8 cellular contexts compared by ENCODE assay signal in the genomic region with DNA sequence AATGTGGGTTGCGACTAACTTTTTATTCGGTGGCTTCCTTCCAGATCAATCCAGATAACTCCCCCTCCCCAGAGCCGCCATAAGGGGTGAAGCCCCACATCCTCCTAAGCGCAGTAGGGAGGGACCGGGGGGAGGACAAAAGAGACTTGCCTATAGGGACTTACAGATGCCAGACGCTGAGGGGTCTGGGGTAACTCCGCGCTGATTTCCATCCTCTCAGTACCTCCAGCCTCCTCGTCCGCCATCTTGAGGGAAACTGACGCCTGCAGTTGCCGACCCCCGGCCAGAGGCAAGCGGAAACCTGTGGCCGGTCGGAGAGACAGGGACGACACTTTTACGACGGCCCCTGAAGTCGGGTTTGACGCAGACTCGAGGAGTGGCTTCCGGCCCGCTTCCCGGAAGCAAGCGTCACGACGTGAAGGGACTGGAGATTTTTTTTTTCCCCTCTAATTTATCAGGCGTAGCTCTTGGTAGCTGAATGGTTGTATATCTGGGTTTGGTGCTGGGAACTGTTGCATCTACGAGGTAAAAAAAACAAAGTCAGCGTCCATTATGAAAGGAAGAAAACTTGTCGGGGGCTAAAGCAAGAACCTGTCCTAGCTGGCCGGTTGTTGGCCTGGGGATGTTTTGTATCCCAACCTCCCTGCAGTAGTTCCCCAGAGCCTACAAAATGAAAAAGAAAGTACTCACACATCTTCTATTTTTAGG. TPM values are rescaled to one million over a fixed set of nuclear protein-coding genes. Genes with fewer than 3 reads are reported as not detected.
DNase-seq lines count a peak whose midpoint lies in the region; ATAC-seq, FAIRE-seq and TF ChIP-seq lines count a peak whose summit lies in the region.

A gene (minus strand): TSS at position 261 of the 708 bp plus-strand sequence. CDS start 16 bp downstream, at position 245.

- CTCF ChIA-PET in OCI-LY7 (lab: Charles Lee; ENCODE audit: unreplicated experiment): no interaction called here
- CTCF ChIA-PET in endothelial cell of umbilical vein (lab: Charles Lee): interaction anchor here (0.7 to 1.1 kb wide), 6 partner anchors 50 to 270 kb away, joined by 3 to 4 read pairs (median 4); no protein-coding TSS in a partner anchor

- no peaks in the 10 kb centered on the region for H4K20me1 ChIP-seq in OCI-LY7 (ENCODE audit: insufficient read depth, low read length)
- H4K20me1 ChIP-seq in endothelial cell of umbilical vein (replicated peaks; ENCODE audit: control insufficient read depth, extremely low read depth, insufficient read depth, low read length): no peaks in the 10 kb centered on the region

- POLR2A ChIA-PET in OCI-LY7 (lab: Charles Lee) (interaction anchor here (0.6 to 1.5 kb wide), 8 partner anchors 9 to 1816 kb away, joined by 3 to 6 read pairs (median 3); no protein-coding TSS in a partner anchor), endothelial cell of umbilical vein (lab: Charles Lee) (no interaction called here)

- peaks cover 5% of the 10 kb centered on the region for H3K27me3 Mint-ChIP-seq in mesothelial cell of epicardium (ENCODE audit: low read depth)

- DNase-seq in Caki2 (ENCODE audit: low read depth): peak; percentile 76
- peak; percentile 60 for DNase-seq in HuH-7 (ENCODE audit: low spot score)
- peak; percentile 97 for DNase-seq in OCI-LY7 (ENCODE audit: low spot score)
- peak; percentile 78 for DNase-seq in activated T-cell treated with anti-CD3 and anti-CD28 coated beads for 1 hour (ENCODE audit: low read depth)
- peak; percentile 89 for DNase-seq in endothelial cell of umbilical vein (ENCODE audit: low read depth, low spot score)
- peak; percentile 71 to 82 for DNase-seq in mesothelial cell of epicardium (ENCODE audit: low spot score in 2 of 2, unreplicated experiment in 2 of 2)
- DNase-seq in stimulated activated CD8-positive, alpha-beta memory T cell treated with anti-CD3 and anti-CD28 coated beads, Interleukin-15, amount 100 ng/mL, for 48 hours (ENCODE audit: low read depth in 2 of 2): peak; percentile 87 to 89

- peak within 1 kb of the TSS; percentile 90 for H3K9ac ChIP-seq in endothelial cell of umbilical vein (replicated peaks; ENCODE audit: extremely low read depth, insufficient read depth, low read length)

- H3K9me2 ChIP-seq in OCI-LY7 (ENCODE audit: insufficient read depth, low read length): no peaks in the 10 kb centered on the region

- H3K27ac Mint-ChIP-seq in mesothelial cell of epicardium: peak within 1 kb of the TSS; percentile 99

- H3K9me3 Mint-ChIP-seq in mesothelial cell of epicardium: no peaks in the 10 kb centered on the region

- H3K4me3 Mint-ChIP-seq in mesothelial cell of epicardium: peak within 1 kb of the TSS; percentile 97

- peaks cover 51% of the 10 kb centered on the region for H3K79me2 ChIP-seq in OCI-LY7 (ENCODE audit: insufficient read depth, low read depth, low read length)
- peaks cover 42% of the 10 kb centered on the region for H3K79me2 ChIP-seq in endothelial cell of umbilical vein (ENCODE audit: control insufficient read depth, insufficient read depth, low read length)

- peak; percentile 83 for FAIRE-seq in endothelial cell of umbilical vein (lab: Jason Lieb, UNC)

- in situ Hi-C loops in Caki2 (cut with HindIII; ENCODE audit: low pct_unique_long_range_greater_than_20kb, low sequenced_read_pairs): no loop called here

- peaks cover 12% of the 10 kb centered on the region for H3K36me3 Mint-ChIP-seq in mesothelial cell of epicardium

- H2AFZ ChIP-seq in OCI-LY7 (ENCODE audit: low read length) (peak within 1 kb of the TSS; percentile 95), endothelial cell of umbilical vein (ENCODE audit: low read depth, low read length) (peak within 1 kb of the TSS; percentile 94)

- intact Hi-C loops in OCI-LY7 (cut with micrococcal nuclease; ENCODE audit: unreplicated experiment): loop anchor here (1.0 kb wide), 1 partner anchor 27 kb away; a partner anchor contains a TSS
- intact Hi-C loops in endothelial cell of umbilical vein (cut with micrococcal nuclease): loop anchor here (5.0 to 10.0 kb wide), 3 partner anchors 46 to 1179 kb away; a partner anchor contains a TSS

- peak; percentile 88 for ATAC-seq in GM21447 (IDR thresholded peaks at IDR 0.05; ENCODE audit: unreplicated experiment)

- no peaks in the 10 kb centered on the region for H3K9me1 ChIP-seq in endothelial cell of umbilical vein (replicated peaks; ENCODE audit: control insufficient read depth, extremely low read depth, insufficient read depth, low read length)

- BruUV-seq in OCI-LY7 (replicated peaks; lab: Mats Ljungman, UMichigan) (no TSS peak), endothelial cell of umbilical vein (replicated peaks; lab: Mats Ljungman, UMichigan) (TSS peak; percentile 99)

- H3K9me3 ChIP-seq in OCI-LY7 (ENCODE audit: low read length) (no peaks in the 10 kb centered on the region), endothelial cell of umbilical vein (replicated peaks; ENCODE audit: control insufficient read depth, insufficient read depth, low read length) (no peaks in the 10 kb centered on the region)

- H3K36me3 ChIP-seq in OCI-LY7 (ENCODE audit: insufficient read depth, low read length) (peaks cover 33% of the 10 kb centered on the region), endothelial cell of umbilical vein (ENCODE audit: control insufficient read depth in 2 of 2, extremely low read depth in 1 of 2, insufficient read depth in 2 of 2, low read length in 2 of 2) (peaks cover 0 to 3% of the 10 kb centered on the region in 2 experiments)

- TF ChIP-seq POLR2A in endothelial cell of umbilical vein (IDR thresholded peaks at IDR 0.05; ENCODE audit: low read depth, low read length): peak; percentile 67

- H3K4me2 ChIP-seq in OCI-LY7 (ENCODE audit: low read length) (peak within 1 kb of the TSS; percentile 84), endothelial cell of umbilical vein (ENCODE audit: insufficient read depth, low read length) (peak within 1 kb of the TSS; percentile 97)

- H3K27me3 ChIP-seq in endothelial cell of umbilical vein (ENCODE audit: control insufficient read depth in 2 of 2, insufficient read depth in 2 of 2, low read length in 2 of 2): no peaks in the 10 kb centered on the region

- peaks cover 24% of the 10 kb centered on the region for H3K4me1 Mint-ChIP-seq in mesothelial cell of epicardium

- H3K4me1 ChIP-seq in OCI-LY7 (ENCODE audit: insufficient read depth, low read length, poor library complexity, severe bottlenecking) (peaks cover 20% of the 10 kb centered on the region), endothelial cell of umbilical vein (ENCODE audit: control insufficient read depth, extremely low read depth, insufficient read depth, low read length) (peaks cover 21% of the 10 kb centered on the region)

- dilution Hi-C loops in endothelial cell of umbilical vein (cut with MboI; ENCODE audit: extremely low pct_ligation_motif_present, low sequenced_read_pairs): no loop called here

- TF ChIP-seq CTCF in OCI-LY7 (conservative IDR thresholded peaks at IDR 0.05; ENCODE audit: low read length) (no peak), endothelial cell of umbilical vein (IDR thresholded peaks at IDR 0.05; ENCODE audit: extremely low read depth in 1 of 2, insufficient read depth in 1 of 2, low read depth in 1 of 2, low read length in 2 of 2) (no peak), mesothelial cell of epicardium (IDR thresholded peaks at IDR 0.05; ENCODE audit: unreplicated experiment) (no peak)

- H3K27ac ChIP-seq in OCI-LY7 (ENCODE audit: low read depth, low read length, poor library complexity, severe bottlenecking): peak within 1 kb of the TSS; percentile 66
- peak within 1 kb of the TSS; percentile 84 for H3K27ac ChIP-seq in endothelial cell of umbilical vein (ENCODE audit: insufficient read depth, low read depth, low read length)

- H3K4me3 ChIP-seq in OCI-LY7 (ENCODE audit: low read depth, low read length, poor library complexity, severe bottlenecking) (peak within 1 kb of the TSS; percentile 91), endothelial cell of umbilical vein (replicated peaks in 1 of 3; ENCODE audit: insufficient read depth in 1 of 3, low read depth in 1 of 3, low read length in 3 of 3) (peak within 1 kb of the TSS; percentile 65 to 96 (median 91))

TF ChIP-seq in endothelial cell of umbilical vein, 7 proteins besides CTCF, POLR2A, EP300 and RAD21:
- TF ChIP-seq JUN (IDR thresholded peaks at IDR 0.05; ENCODE audit: borderline replicate concordance, insufficient read depth, insufficient read length, low read depth): no peak
- TF ChIP-seq, protein P1, sequence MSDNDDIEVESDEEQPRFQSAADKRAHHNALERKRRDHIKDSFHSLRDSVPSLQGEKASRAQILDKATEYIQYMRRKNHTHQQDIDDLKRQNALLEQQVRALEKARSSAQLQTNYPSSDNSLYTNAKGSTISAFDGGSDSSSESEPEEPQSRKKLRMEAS (IDR thresholded peaks at IDR 0.05; ENCODE audit: insufficient read depth, insufficient read length): no peak
- no peak for TF ChIP-seq EZH2 (IDR thresholded peaks at IDR 0.05; ENCODE audit: borderline replicate concordance, low read depth, low read length, severe bottlenecking)
- peak; percentile 67 for TF ChIP-seq POLR2AphosphoS5 (IDR thresholded peaks at IDR 0.05; ENCODE audit: insufficient read depth, low read depth, low read length)
- TF ChIP-seq FOS (IDR thresholded peaks at IDR 0.05; ENCODE audit: borderline replicate concordance, insufficient read depth, low read length): no peak
- peak; percentile 28 for TF ChIP-seq GATA2 (IDR thresholded peaks at IDR 0.05; ENCODE audit: insufficient read depth, insufficient read length, low read depth, low read length)
- no peak for TF ChIP-seq MYC (IDR thresholded peaks at IDR 0.05; ENCODE audit: low read depth, low read length)

RNA-seq across cellular contexts. Expression of the gene that starts here (rescaled TPM):
- total RNA-seq in Caki2 (2014; rRNA removed; shearing (Covaris generic); ENCODE audit: low replicate concordance): 15.1 and 37.6 TPM in 2 replicates
- 19.8 and 20.7 TPM in 2 replicates for total RNA-seq in OCI-LY7 (2014; rRNA removed; shearing (Covaris generic))
- total RNA-seq in OCI-LY7 (2022) (33.5 and 38.9 TPM in 2 replicates), endothelial cell of umbilical vein (26.9 and 28.8 TPM in 2 replicates), mesothelial cell of epicardium (29.9 to 36.4 TPM (median 33.4 TPM) in 3 replicates)
- 3.9 and 5.3 TPM in 2 replicates for polyA plus RNA-seq in endothelial cell of umbilical vein
- 4.3 and 4.9 TPM in 2 replicates for polyA plus RNA-seq in endothelial cell of umbilical vein (2011; cell fraction: cytosol; rRNA removed)
- polyA plus RNA-seq in endothelial cell of umbilical vein (2011; cell fraction: nucleus; rRNA removed): 15.2 and 19.9 TPM in 2 replicates
- 10.5 and 15.7 TPM in 2 replicates for polyA plus RNA-seq in endothelial cell of umbilical vein (2012)
- polyA minus RNA-seq in endothelial cell of umbilical vein: 22.8 and 27.2 TPM in 2 replicates
- 16.5 TPM for polyA minus RNA-seq in endothelial cell of umbilical vein (2011; cell fraction: cytosol; rRNA and poly(A)+ RNA removed)
- polyA minus RNA-seq in endothelial cell of umbilical vein (2011; cell fraction: nucleus; rRNA and poly(A)+ RNA removed): 52.0 and 62.5 TPM in 2 replicates

Comparison
In these comparisons a context has a peak if more than half of its experiments do, and no peak if none do; other contexts are left out.
1. Peak in every context shown above with its lines: DNase-seq, ATAC-seq, H3K4me3 ChIP-seq and H3K27ac ChIP-seq.